ENCODE assay signal across 8 cellular contexts in genomic region chr12:122078141-122079037, GRCh38. TPM values are rescaled to one million over a fixed set of nuclear protein-coding genes. Genes with fewer than 3 reads are reported as not detected.
DNase-seq lines count a peak whose midpoint lies in the region; ATAC-seq and TF ChIP-seq lines count a peak whose summit lies in the region.

Gene MLXIP (plus strand): TSS chr12:122078756. CDS start chr12:122078854, 98 bp downstream.

- peaks cover 27% of the 10 kb centered on the region for H3K36me3 Mint-ChIP-seq in activated T-cell treated with anti-CD3 and anti-CD28 coated beads, Interleukin-2, amount 50 U/mL, for 24 hours (ENCODE audit: low read depth)

- no peaks in the 10 kb centered on the region for H3K9me3 Mint-ChIP-seq in activated T-cell treated with anti-CD3 and anti-CD28 coated beads, Interleukin-2, amount 50 U/mL, for 24 hours

- H3K27ac Mint-ChIP-seq in activated T-cell treated with anti-CD3 and anti-CD28 coated beads, Interleukin-2, amount 50 U/mL, for 24 hours: peak within 1 kb of the TSS; percentile 91

- 1 to 2% methylated on average over 66 to 114 of the region's 114 CpGs for WGBS in esophagus, 2 donors

- ATAC-seq in GM21576 (IDR thresholded peaks at IDR 0.05; ENCODE audit: unreplicated experiment): peak; percentile 67

- H3K27me3 Mint-ChIP-seq in activated T-cell treated with anti-CD3 and anti-CD28 coated beads, Interleukin-2, amount 50 U/mL, for 24 hours: no peaks in the 10 kb centered on the region

- H3K4me1 Mint-ChIP-seq in activated T-cell treated with anti-CD3 and anti-CD28 coated beads, Interleukin-2, amount 50 U/mL, for 24 hours (ENCODE audit: low read depth): peaks cover 60% of the 10 kb centered on the region

- H3K27me3 ChIP-seq in esophagus (ENCODE audit: control insufficient read depth in 1 of 2, insufficient read depth in 2 of 2, low read length in 2 of 2): no peaks in the 10 kb centered on the region
- H3K27me3 ChIP-seq in muscle layer of duodenum (ENCODE audit: low read depth, low read length): no peaks in the 10 kb centered on the region

- H3K36me3 ChIP-seq in esophagus (ENCODE audit: control insufficient read depth in 2 of 2, insufficient read depth in 2 of 2, low read length in 1 of 2) (no peaks in the 10 kb centered on the region), muscle layer of duodenum (ENCODE audit: control insufficient read depth in 1 of 2, insufficient read depth in 2 of 2, low read length in 2 of 2) (peaks cover 0 to 8% of the 10 kb centered on the region in 2 donors)

- DNase-seq in DMS114 treated with DMSO at 0.1 percent for 48 hours (lab: John Stamatoyannopoulos, UW; ENCODE audit: unreplicated experiment): peak; percentile 84
- peak; percentile 83 for DNase-seq in Jurkat, Clone E6-1 (ENCODE audit: low read depth, low spot score)
- peak; percentile 92 for DNase-seq in activated T-cell treated with anti-CD3 and anti-CD28 coated beads, Interleukin-2, amount 50 U/mL, for 24 hours
- DNase-seq in stimulated activated CD8-positive, alpha-beta memory T cell treated with anti-CD3 and anti-CD28 coated beads, Interleukin-7, amount 100 ng/mL, for 48 hours (ENCODE audit: extremely low read depth in 1 of 2, low read depth in 1 of 2): peak; percentile 82 to 84

- H3K9me3 ChIP-seq in esophagus (ENCODE audit: control insufficient read depth in 2 of 2, insufficient read depth in 1 of 2, low read depth in 1 of 2, low read length in 1 of 2) (no peaks in the 10 kb centered on the region), muscle layer of duodenum (ENCODE audit: control insufficient read depth in 1 of 2, low read length in 2 of 2) (no peaks in the 10 kb centered on the region)

- H3K4me3 ChIP-seq in Jurkat, Clone E6-1 (ENCODE audit: low read length): peak within 1 kb of the TSS; percentile 89
- H3K4me3 ChIP-seq in esophagus (ENCODE audit: low read depth in 1 of 2, low read length in 2 of 2) (peak within 1 kb of the TSS; percentile 62 to 80), muscle layer of duodenum (ENCODE audit: low read depth in 1 of 2, low read length in 2 of 2) (peak within 1 kb of the TSS; percentile 96 to 99)

- peak within 1 kb of the TSS; percentile 91 for H3K4me3 Mint-ChIP-seq in activated T-cell treated with anti-CD3 and anti-CD28 coated beads, Interleukin-2, amount 50 U/mL, for 24 hours

- H3K4me1 ChIP-seq in esophagus (ENCODE audit: control insufficient read depth in 2 of 2, insufficient read depth in 2 of 2, low read length in 1 of 2) (peaks cover 2 to 4% of the 10 kb centered on the region in 2 donors), muscle layer of duodenum (ENCODE audit: control insufficient read depth in 1 of 2, insufficient read depth in 2 of 2, low read length in 2 of 2) (peaks cover 20 to 31% of the 10 kb centered on the region in 2 donors)

- peak within 1 kb of the TSS; percentile 88 to 91 for H3K27ac ChIP-seq in esophagus (ENCODE audit: low read depth in 2 of 2, low read length in 1 of 2)
- H3K27ac ChIP-seq in muscle layer of duodenum (ENCODE audit: low read length): peak within 1 kb of the TSS; percentile 96

TF ChIP-seq in PFSK-1, 5 proteins besides CTCF, POLR2A, EP300 and RAD21:
- TF ChIP-seq TAF1 (IDR thresholded peaks at IDR 0.05; ENCODE audit: borderline replicate concordance, insufficient read depth, low read length) (peak; percentile 73; the same call in 1 of the 2 replicates), POLR2AphosphoS5 (IDR thresholded peaks at IDR 0.05; ENCODE audit: low read depth, low read length) (peak; percentile 76), SIN3A (IDR thresholded peaks at IDR 0.05; ENCODE audit: borderline replicate concordance, insufficient read depth, low read length) (0 out of 2 replicates have a peak, but pooled peaks have one; percentile 9), REST (IDR thresholded peaks at IDR 0.05; ENCODE audit: insufficient read depth in 1 of 2, low read depth in 2 of 2, low read length in 2 of 2) (no peak)

RNA-seq across cellular contexts. Expression of gene MLXIP, which starts in this region (rescaled TPM):
- 18.9 TPM for polyA plus RNA-seq in Jurkat, Clone E6-1 (2012; ENCODE audit: insufficient read depth, insufficient read length)
- 15.6 TPM for polyA plus RNA-seq in PFSK-1 (2012; ENCODE audit: insufficient read length, low read depth)
- polyA plus RNA-seq in esophagus: 10 to 100 TPM in 1 of 2 donors, 1 to 10 TPM in 1; 8.2 to 18.0 TPM

Comparison
In these comparisons a context has a peak if more than half of its experiments do, and no peak if none do; other contexts are left out.
1. Peak in every context shown above with its lines: DNase-seq, ATAC-seq, H3K4me3 ChIP-seq and H3K27ac ChIP-seq.